8 cellular contexts compared by ENCODE assay signal in the genomic region with DNA sequence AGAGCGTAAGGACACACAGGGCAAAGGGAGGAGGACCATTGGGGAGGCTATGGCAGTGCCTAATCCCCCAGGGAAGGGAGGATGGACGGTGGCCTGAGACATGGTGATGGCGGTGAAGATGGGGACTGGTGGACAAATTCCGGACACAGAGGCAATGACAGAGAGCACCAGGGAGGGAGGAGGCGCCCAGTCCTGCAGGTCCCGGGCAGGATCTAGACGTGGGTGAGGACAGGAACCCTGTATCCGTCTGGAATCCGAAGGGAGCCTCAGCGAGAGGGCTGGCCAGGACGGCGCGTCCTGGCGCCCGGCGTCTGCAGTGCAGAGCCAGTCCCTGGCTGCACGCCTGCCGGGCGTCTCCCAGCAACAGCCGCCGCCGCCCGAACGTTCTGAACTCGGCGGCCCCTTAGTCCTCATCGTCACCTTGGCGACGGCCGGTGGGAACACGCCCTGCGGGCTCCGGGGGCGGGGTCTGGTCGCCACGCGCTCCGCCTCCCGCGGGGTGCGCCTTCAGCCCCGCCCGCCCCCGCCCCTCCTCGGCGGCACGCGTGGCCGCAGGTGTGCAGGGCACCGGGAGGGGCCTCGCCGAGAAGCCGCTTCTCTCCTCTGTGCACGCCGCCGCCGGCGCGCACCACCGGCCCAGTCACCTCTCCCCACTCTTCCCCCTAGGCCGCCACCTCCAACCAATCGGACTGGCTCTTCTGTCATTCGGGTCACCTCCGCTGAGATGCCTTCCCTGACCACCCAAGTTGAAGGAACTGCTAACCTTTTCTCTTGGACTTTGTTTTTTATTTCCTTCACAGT. TPM values are rescaled to one million over a fixed set of nuclear protein-coding genes. Genes with fewer than 3 reads are reported as not detected.
DNase-seq lines count a peak whose midpoint lies in the region; ATAC-seq and TF ChIP-seq lines count a peak whose summit lies in the region.

No MANE protein-coding gene starts in this region.

- intact Hi-C loops in MCF 10A (cut with micrococcal nuclease): loop anchor here (2.0 to 10.0 kb wide), 3 partner anchors 54 to 204 kb away; partner anchors contain the start of genes GORASP1, SLC25A38 and TTC21A

- H3K27me3 Mint-ChIP-seq in MCF 10A (ENCODE audit: insufficient read depth, unreplicated experiment): no peaks in the 10 kb centered on the region

- H3K4me1 Mint-ChIP-seq in MCF 10A (ENCODE audit: insufficient read depth, unreplicated experiment): peaks cover 34% of the 10 kb centered on the region

- peak overlapping the region; percentile 70 for H3K27ac ChIP-seq in VCaP
- H3K27ac ChIP-seq in skin epidermis: peak overlapping the region in 13 of 21 experiments; percentile 2 to 93 (median 56)

- peak overlapping the region; percentile 73 for H3K4me3 Mint-ChIP-seq in MCF 10A (ENCODE audit: unreplicated experiment)

- no peaks in the 10 kb centered on the region for H3K36me3 Mint-ChIP-seq in MCF 10A (ENCODE audit: insufficient read depth, unreplicated experiment)

- no peaks in the 10 kb centered on the region for H3K9me3 Mint-ChIP-seq in MCF 10A (ENCODE audit: unreplicated experiment)

- peak; percentile 41 for DNase-seq in NCI-H2107 treated with DMSO at 0.1 percent for 48 hours (lab: John Stamatoyannopoulos, UW; ENCODE audit: unreplicated experiment)
- peak; percentile 87 for DNase-seq in MCF 10A (ENCODE audit: unreplicated experiment)
- DNase-seq in iPS-NIHi7 (ENCODE audit: extremely low spot score): peak; percentile 90
- DNase-seq in KG1 (lab: John Stamatoyannopoulos, UW): no peak

- no TSS peak for BruUV-seq in MCF 10A (replicated peaks; lab: Mats Ljungman, UMichigan)

- peak overlapping the region; percentile 40 for H3K27ac Mint-ChIP-seq in MCF 10A (ENCODE audit: low read depth, unreplicated experiment)

- POLR2A ChIA-PET in MCF 10A (lab: Yijun Ruan, JAX): interaction anchor here (1.0 to 1.4 kb wide), 2 partner anchors 13 to 73 kb away, joined by 4 to 16 read pairs; partner anchors contain the start of genes GORASP1 and TTC21A

- peak overlapping the region; percentile 7 to 38 (median 24) for H3K4me3 ChIP-seq in skin epidermis

- TF ChIP-seq CTCF in VCaP (conservative IDR thresholded peaks at IDR 0.05) (peak; percentile 24; the same call in 1 of the 2 replicates), MCF 10A (IDR thresholded peaks at IDR 0.05; ENCODE audit: unreplicated experiment) (no peak)

- CTCF ChIA-PET in MCF 10A (lab: Yijun Ruan, JAX): interaction anchor here (0.8 to 2.7 kb wide), 5 partner anchors 9 to 112 kb away, joined by 4 to 10 read pairs (median 5); no protein-coding TSS in a partner anchor

- ATAC-seq in GM18517 (IDR thresholded peaks at IDR 0.05; ENCODE audit: unreplicated experiment) (peak; percentile 92), HG03039 (IDR thresholded peaks at IDR 0.05; ENCODE audit: unreplicated experiment) (peak; percentile 89)

RNA-seq across cellular contexts. Expression of gene XIRP1, which starts 11.6 kb away (rescaled TPM):
- not detected in 2 replicates for total RNA-seq in MCF 10A (2022)

RNA-seq across cellular contexts. Expression of gene CSRNP1, which starts 27.4 kb away (rescaled TPM):
- 11.9 and 14.3 TPM in 2 replicates for total RNA-seq in MCF 10A (2022)
